Comparison of ENCODE assay signal across 9 cellular contexts in the genomic region with DNA sequence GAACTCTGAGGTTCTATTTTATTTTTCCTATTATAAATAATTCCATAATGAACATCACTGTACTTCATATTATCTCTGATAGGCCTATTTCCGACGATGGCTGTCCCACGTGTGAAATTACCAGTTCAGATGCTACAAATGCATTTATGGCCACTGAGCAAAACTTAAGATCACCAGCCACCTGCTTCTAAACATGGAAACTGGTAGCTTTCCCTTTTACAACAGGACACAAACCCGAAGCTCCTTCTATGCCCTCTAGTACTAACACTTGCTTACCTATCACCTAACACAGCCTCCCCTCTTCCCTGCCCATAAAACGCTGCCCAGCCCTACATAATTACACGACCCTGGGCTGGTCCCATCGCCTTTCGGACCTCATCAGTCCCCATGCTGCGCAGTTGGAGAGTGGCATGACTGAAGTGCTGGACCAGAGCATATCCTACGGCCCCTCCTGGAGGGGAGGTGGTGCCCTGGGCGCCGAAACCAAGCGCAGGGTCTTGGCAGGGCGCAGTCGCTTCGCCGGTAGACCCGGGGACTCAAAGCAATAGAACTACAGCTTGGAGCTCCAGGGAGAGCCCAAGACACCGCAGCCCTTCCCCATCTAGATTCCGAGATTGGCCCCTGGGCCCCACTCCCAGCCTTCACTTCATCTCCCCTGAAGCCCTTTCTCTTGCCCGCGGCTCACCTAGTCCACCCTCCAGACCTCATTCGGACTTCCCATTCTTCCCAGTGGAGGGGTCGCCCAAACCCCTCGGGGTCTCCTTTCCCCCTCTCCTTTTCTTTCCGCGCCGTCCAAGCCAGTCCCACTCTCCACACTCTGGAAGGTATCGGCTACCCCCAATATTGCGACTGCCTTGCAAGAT. TPM values are rescaled to one million over a fixed set of nuclear protein-coding genes. Genes with fewer than 3 reads are reported as not detected.
DNase-seq lines count a peak whose midpoint lies in the region; ATAC-seq and TF ChIP-seq lines count a peak whose summit lies in the region.
"Had no signal": no experiment of that assay in that cellular context is flagged by ENCODE, and none has a peak within 500 bp of the region (broad histone marks: within the 10 kb centered on the region; RNA-seq: fewer than 3 reads in every experiment).

No MANE protein-coding gene starts in this region.

- no peak for ATAC-seq in T-cell (replicated peaks in 1 of 4)
- ATAC-seq in HG03457 (IDR thresholded peaks at IDR 0.05; ENCODE audit: unreplicated experiment) = no peak

- H3K27me3 Mint-ChIP-seq in HFFc6 (ENCODE audit: insufficient read depth) = no peaks in the 10 kb centered on the region; the same call in 1 of the 2 replicates
- no peaks in the 10 kb centered on the region for H3K27me3 Mint-ChIP-seq in T-cell

- H3K9me3 Mint-ChIP-seq in HFFc6 = no peaks in the 10 kb centered on the region
- H3K9me3 Mint-ChIP-seq in T-cell = no peaks in the 10 kb centered on the region

- intact Hi-C loops in colonic mucosa (cut with DNase I) = no loop called here
- intact Hi-C loops in tibial artery (cut with DNase I; ENCODE audit: low total_unique reads) = no loop called here

- H3K27ac Mint-ChIP-seq in HFFc6 (peak overlapping the region; percentile 85), T-cell (peak overlapping the region; percentile 90 to 94)

- TF ChIP-seq CTCF in HFFc6 (IDR thresholded peaks at IDR 0.05) (no peak), colonic mucosa (IDR thresholded peaks at IDR 0.05) (no peak), tibial artery (IDR thresholded peaks at IDR 0.05) (no peak)

- H3K27ac ChIP-seq in colonic mucosa (peak overlapping the region; percentile 78), tibial artery (peak overlapping the region; percentile 86 to 91)

- H3K27me3 ChIP-seq in colonic mucosa = no peaks in the 10 kb centered on the region
- H3K27me3 ChIP-seq in tibial artery = no peaks in the 10 kb centered on the region

- H3K9me3 ChIP-seq in colonic mucosa (no peaks in the 10 kb centered on the region), tibial artery (no peaks in the 10 kb centered on the region)

- H3K36me3 Mint-ChIP-seq in HFFc6 (ENCODE audit: low read depth) = peaks cover 14% of the 10 kb centered on the region
- peaks cover 23% of the 10 kb centered on the region for H3K36me3 Mint-ChIP-seq in T-cell

- H3K4me3 Mint-ChIP-seq in HFFc6 = peak overlapping the region; percentile 97
- peak overlapping the region; percentile 98 to 100 (median 99) for H3K4me3 Mint-ChIP-seq in T-cell

- H3K4me1 Mint-ChIP-seq in HFFc6 (ENCODE audit: low read depth) (peaks cover 38% of the 10 kb centered on the region), T-cell (peaks cover 56 to 60% (median 58%) of the 10 kb centered on the region in 3 donors)

- H3K4me3 ChIP-seq in colonic mucosa (peak overlapping the region; percentile 90), tibial artery (peak overlapping the region; percentile 89 to 98)

- H3K36me3 ChIP-seq in colonic mucosa (no peaks in the 10 kb centered on the region), tibial artery (peaks cover 0 to 28% (median 10%) of the 10 kb centered on the region in 3 donors)

- CTCF ChIA-PET in T-cell (lab: Charles Lee) = no interaction called here

- H3K4me1 ChIP-seq in colonic mucosa (peaks cover 5% of the 10 kb centered on the region), tibial artery (peaks cover 0 to 38% (median 28%) of the 10 kb centered on the region in 4 donors)

- POLR2A ChIA-PET in T-cell (lab: Charles Lee) = interaction anchor here in 1 of 2 donors (1.0 kb wide), 1 partner anchor 406 kb away, joined by 3 read pairs; a partner anchor contains a TSS

- peak overlapping the region; percentile 73 to 95 for H3K9ac ChIP-seq in colonic mucosa (ENCODE audit: low read depth in 2 of 2, low read length in 2 of 2)

- DNase-seq in EL = peak; percentile 33
- DNase-seq in HFFc6 = no peak
- DNase-seq in T-cell = peak in 10 of 34 experiments; percentile 1 to 16 (median 6)
- peak; percentile 29 for DNase-seq in colonic mucosa
- peak; percentile 24 to 28 for DNase-seq in lung microvascular endothelial cell (ENCODE audit: low read depth in 2 of 2)
- DNase-seq in tibial artery = peak in 1 of 2 donors; percentile 68
- DNase-seq in inferior parietal cortex (ENCODE audit: extremely low spot score) = no peak

RNA-seq across cellular contexts. Expression of a gene that starts 1.0 kb away (rescaled TPM):
- 10 to 100 TPM; 23.3 to 31.5 (median 28.1) TPM for total RNA-seq in HFFc6 (2021; fragmentation: NEBNext Ultra II Directional; extraction: Animal tissue kit (Norgen Biotek cat#: 25700))
- 10 to 100 TPM; 32.5 to 48.4 (median 38.1) TPM for total RNA-seq in T-cell
- 10 to 100 TPM; 38.2 to 47.0 TPM for total RNA-seq in colonic mucosa
- total RNA-seq in lung microvascular endothelial cell = 17.0 and 22.2 TPM in 2 replicates

RNA-seq across cellular contexts. Expression of a gene that starts 33.2 kb away (rescaled TPM):
- not detected for total RNA-seq in HFFc6 (2021; fragmentation: NEBNext Ultra II Directional; extraction: Animal tissue kit (Norgen Biotek cat#: 25700))
- not detected for total RNA-seq in T-cell
- total RNA-seq in colonic mucosa = 1 to 10 TPM in 1 of 2 donors, not detected in 1; 4.6 TPM
- not detected in 2 replicates for total RNA-seq in lung microvascular endothelial cell
- total RNA-seq: activated CD8-positive, alpha-beta memory T cell treated with anti-CD3 and anti-CD28 coated beads for 36 hours had no signal

Comparison
In these comparisons a context has a peak if more than half of its experiments do, and no peak if none do; other contexts are left out.
1. DNase-seq: peak in EL (single experiment), colonic mucosa (single experiment) and lung microvascular endothelial cell (2 of 2); none in HFFc6 (single experiment) and inferior parietal cortex (single experiment).